In the genomic region with DNA sequence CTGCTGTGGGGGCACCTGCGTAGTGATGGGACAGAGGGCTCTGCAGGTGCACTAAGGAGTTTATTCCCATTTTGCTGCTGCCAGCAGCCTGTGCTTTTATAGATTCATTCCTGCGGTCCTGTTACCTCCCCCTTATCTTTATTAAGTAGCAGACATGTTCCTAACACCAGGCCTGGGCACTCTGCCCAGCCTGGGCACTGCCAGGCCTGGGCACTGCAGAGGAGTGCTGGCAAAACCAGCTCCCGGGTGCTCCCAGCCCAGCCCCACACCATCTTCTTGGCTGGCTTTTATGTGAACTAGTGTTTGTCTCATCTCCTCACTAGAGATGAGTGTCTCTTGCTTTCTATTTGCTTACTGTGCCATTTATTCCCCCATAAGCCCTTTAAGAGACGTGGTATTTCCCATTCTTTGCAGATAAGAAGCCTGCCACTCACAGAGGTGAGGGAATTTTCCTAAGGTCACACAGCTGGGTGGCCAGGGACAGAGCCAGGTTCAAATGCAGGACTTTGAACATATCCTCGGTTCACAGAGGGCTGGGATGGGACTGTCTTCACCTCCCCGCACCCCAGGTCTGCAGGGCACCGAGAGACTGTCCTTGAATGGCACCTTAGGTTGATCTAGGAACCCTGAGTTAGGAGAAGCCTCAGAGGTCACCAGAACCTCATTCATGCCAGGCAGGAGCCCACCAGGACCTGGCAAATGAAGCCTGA, we compare ENCODE assay signal across 2 cellular contexts.
A peak's percentile ranks its signal among the peaks of the same experiment; 100 is the strongest.
TF ChIP-seq lines count a peak whose summit lies in the region.

No MANE protein-coding gene starts in this region.

TF ChIP-seq in SK-N-SH, 30 proteins besides CTCF, POLR2A, EP300 and RAD21:
- TF ChIP-seq GATA2 (CRISPR knock-in tag; IDR thresholded peaks at IDR 0.05) (peak; percentile 28; the same call in 1 of the 2 replicates), RCOR1 (IDR thresholded peaks at IDR 0.05; ENCODE audit: low read length) (peak; percentile 42; the same call in 1 of the 2 replicates)
- TF ChIP-seq, protein P1, sequence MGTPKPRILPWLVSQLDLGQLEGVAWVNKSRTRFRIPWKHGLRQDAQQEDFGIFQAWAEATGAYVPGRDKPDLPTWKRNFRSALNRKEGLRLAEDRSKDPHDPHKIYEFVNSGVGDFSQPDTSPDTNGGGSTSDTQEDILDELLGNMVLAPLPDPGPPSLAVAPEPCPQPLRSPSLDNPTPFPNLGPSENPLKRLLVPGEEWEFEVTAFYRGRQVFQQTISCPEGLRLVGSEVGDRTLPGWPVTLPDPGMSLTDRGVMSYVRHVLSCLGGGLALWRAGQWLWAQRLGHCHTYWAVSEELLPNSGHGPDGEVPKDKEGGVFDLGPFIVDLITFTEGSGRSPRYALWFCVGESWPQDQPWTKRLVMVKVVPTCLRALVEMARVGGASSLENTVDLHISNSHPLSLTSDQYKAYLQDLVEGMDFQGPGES (IDR thresholded peaks at IDR 0.05; ENCODE audit: low read depth, low read length) = no peak

TF ChIP-seq in SK-N-SH treated with all-trans-retinoic acid at 6 μM for 48 hours, 23 proteins besides CTCF, POLR2A, EP300 and RAD21:
- no peak for TF ChIP-seq ZC3H10 (CRISPR knock-in tag; IDR thresholded peaks at IDR 0.05)
- TF ChIP-seq PPARA (CRISPR knock-in tag; IDR thresholded peaks at IDR 0.05; ENCODE audit: borderline replicate concordance) = no peak
- no peak for TF ChIP-seq ARNTL (CRISPR knock-in tag; IDR thresholded peaks at IDR 0.05; ENCODE audit: borderline replicate concordance, low read depth)
- TF ChIP-seq GLIS3 (CRISPR knock-in tag; IDR thresholded peaks at IDR 0.05) = no peak
- TF ChIP-seq ZNF565 (CRISPR knock-in tag; conservative IDR thresholded peaks at IDR 0.05; ENCODE audit: low read depth) = no peak
- TF ChIP-seq, protein P2, sequence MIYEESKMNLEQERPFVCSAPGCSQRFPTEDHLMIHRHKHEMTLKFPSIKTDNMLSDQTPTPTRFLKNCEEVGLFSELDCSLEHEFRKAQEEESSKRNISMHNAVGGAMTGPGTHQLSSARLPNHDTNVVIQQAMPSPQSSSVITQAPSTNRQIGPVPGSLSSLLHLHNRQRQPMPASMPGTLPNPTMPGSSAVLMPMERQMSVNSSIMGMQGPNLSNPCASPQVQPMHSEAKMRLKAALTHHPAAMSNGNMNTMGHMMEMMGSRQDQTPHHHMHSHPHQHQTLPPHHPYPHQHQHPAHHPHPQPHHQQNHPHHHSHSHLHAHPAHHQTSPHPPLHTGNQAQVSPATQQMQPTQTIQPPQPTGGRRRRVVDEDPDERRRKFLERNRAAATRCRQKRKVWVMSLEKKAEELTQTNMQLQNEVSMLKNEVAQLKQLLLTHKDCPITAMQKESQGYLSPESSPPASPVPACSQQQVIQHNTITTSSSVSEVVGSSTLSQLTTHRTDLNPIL (CRISPR knock-in tag; IDR thresholded peaks at IDR 0.05; ENCODE audit: low read depth) = no peak
- TF ChIP-seq, protein P3, sequence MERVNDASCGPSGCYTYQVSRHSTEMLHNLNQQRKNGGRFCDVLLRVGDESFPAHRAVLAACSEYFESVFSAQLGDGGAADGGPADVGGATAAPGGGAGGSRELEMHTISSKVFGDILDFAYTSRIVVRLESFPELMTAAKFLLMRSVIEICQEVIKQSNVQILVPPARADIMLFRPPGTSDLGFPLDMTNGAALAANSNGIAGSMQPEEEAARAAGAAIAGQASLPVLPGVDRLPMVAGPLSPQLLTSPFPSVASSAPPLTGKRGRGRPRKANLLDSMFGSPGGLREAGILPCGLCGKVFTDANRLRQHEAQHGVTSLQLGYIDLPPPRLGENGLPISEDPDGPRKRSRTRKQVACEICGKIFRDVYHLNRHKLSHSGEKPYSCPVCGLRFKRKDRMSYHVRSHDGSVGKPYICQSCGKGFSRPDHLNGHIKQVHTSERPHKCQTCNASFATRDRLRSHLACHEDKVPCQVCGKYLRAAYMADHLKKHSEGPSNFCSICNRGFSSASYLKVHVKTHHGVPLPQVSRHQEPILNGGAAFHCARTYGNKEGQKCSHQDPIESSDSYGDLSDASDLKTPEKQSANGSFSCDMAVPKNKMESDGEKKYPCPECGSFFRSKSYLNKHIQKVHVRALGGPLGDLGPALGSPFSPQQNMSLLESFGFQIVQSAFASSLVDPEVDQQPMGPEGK (CRISPR knock-in tag; IDR thresholded peaks at IDR 0.05; ENCODE audit: borderline replicate concordance) = no peak
- TF ChIP-seq TOX (CRISPR knock-in tag; IDR thresholded peaks at IDR 0.05; ENCODE audit: borderline replicate concordance) = no peak
- TF ChIP-seq, protein P4, sequence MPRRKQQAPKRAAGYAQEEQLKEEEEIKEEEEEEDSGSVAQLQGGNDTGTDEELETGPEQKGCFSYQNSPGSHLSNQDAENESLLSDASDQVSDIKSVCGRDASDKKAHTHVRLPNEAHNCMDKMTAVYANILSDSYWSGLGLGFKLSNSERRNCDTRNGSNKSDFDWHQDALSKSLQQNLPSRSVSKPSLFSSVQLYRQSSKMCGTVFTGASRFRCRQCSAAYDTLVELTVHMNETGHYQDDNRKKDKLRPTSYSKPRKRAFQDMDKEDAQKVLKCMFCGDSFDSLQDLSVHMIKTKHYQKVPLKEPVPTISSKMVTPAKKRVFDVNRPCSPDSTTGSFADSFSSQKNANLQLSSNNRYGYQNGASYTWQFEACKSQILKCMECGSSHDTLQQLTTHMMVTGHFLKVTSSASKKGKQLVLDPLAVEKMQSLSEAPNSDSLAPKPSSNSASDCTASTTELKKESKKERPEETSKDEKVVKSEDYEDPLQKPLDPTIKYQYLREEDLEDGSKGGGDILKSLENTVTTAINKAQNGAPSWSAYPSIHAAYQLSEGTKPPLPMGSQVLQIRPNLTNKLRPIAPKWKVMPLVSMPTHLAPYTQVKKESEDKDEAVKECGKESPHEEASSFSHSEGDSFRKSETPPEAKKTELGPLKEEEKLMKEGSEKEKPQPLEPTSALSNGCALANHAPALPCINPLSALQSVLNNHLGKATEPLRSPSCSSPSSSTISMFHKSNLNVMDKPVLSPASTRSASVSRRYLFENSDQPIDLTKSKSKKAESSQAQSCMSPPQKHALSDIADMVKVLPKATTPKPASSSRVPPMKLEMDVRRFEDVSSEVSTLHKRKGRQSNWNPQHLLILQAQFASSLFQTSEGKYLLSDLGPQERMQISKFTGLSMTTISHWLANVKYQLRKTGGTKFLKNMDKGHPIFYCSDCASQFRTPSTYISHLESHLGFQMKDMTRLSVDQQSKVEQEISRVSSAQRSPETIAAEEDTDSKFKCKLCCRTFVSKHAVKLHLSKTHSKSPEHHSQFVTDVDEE (CRISPR knock-in tag; IDR thresholded peaks at IDR 0.05) = no peak
TF ChIP-seq in SK-N-SH treated with all-trans-retinoic acid at 6 μM for 48 hours: peak in this region for 0.
